In genomic region chr9:120702075-120702474, GRCh38 we compare ENCODE assay signal across 18 cellular contexts.
"Had no signal": no experiment of that assay in that cellular context is flagged by ENCODE, and none has a peak within 500 bp of the region (broad histone marks: within the 10 kb centered on the region; RNA-seq: fewer than 3 reads in every experiment).

No MANE protein-coding gene starts in this region.

- H2AFZ ChIP-seq: hepatocyte had no signal

- H3K9me3 ChIP-seq: left lung, thyroid gland, uterus had no signal

- H3K4me3 ChIP-seq: cardiac muscle cell, hepatocyte, left lung, thyroid gland, uterus had no signal

- H3K27me3 ChIP-seq: hepatocyte, left lung, thyroid gland, uterus had no signal

- H3K36me3 ChIP-seq: cardiac muscle cell, thyroid gland, uterus had no signal

- H3K4me1 ChIP-seq: uterus had no signal

- ATAC-seq: activated T-helper 17 cell treated with anti-CD3 and anti-CD28 coated beads, Interleukin-2, amount 50 U/mL, for 72 hours; esophagus mucosa; left lung; natural killer cell; stimulated activated naive B cell treated with anti-CD40 and anti-IgM and Interleukin-4, amounts not matched to agents 10 μg/mL and 1 μg/mL and 100 μg/mL, for 72 hours had no signal

- H3K27ac ChIP-seq: cardiac muscle cell, hepatocyte, left lung, thyroid gland, uterus, VCaP had no signal

- H3K4me2 ChIP-seq: hepatocyte had no signal

- DNase-seq: activated CD4-positive, alpha-beta T cell treated with anti-CD3 and anti-CD28 coated beads for 1 hour; activated CD4-positive, alpha-beta T cell treated with anti-CD3 and anti-CD28 coated beads, Interleukin-2, amount 50 U/mL, for 4 hours; activated naive CD4-positive, alpha-beta T cell treated with Interleukin-2 at 50 U/mL for 16 hours; activated T-cell treated with anti-CD3 and anti-CD28 coated beads for 4 hours; endodermal cell; left lung; natural killer cell; posterior cingulate gyrus; retina; stimulated activated CD4-positive, alpha-beta T cell treated with anti-CD3 and anti-CD28 coated beads, Interleukin-2, amount 100 ng/mL, for 48 hours; stimulated activated naive B cell treated with anti-CD40 and anti-IgM and Interleukin-4, amounts not matched to agents 10 μg/mL and 1 μg/mL and 100 μg/mL, for 72 hours; thyroid gland; uterus had no signal
